Comparison of ENCODE assay signal across 8 cellular contexts in genomic region chr17:48048321-48049140, GRCh38. TPM values are rescaled to one million over a fixed set of nuclear protein-coding genes. Genes with fewer than 3 reads are reported as not detected.
DNase-seq lines count a peak whose midpoint lies in the region; ATAC-seq and TF ChIP-seq lines count a peak whose summit lies in the region.

Gene NFE2L1 (plus strand): TSS chr17:48048359. CDS start chr17:48051119, 2,760 bp downstream.

- no peaks in the 10 kb centered on the region for H3K9me3 ChIP-seq in naive thymus-derived CD4-positive, alpha-beta T cell (ENCODE audit: control insufficient read depth in 2 of 3, low read length in 3 of 3)
- no peaks in the 10 kb centered on the region for H3K9me3 ChIP-seq in upper lobe of left lung

- CTCF ChIA-PET in activated CD4-positive, alpha-beta memory T cell treated with anti-CD3 and anti-CD28 coated beads, Interleukin-2, amount 10 ng/mL, durations not matched to agents 7 days and 5 days (lab: Charles Lee), result interaction anchor here (0.7 to 5.8 kb wide), 15 partner anchors 12 to 303 kb away, joined by 3 to 62 read pairs (median 6); partner anchors contain the start of genes CDK5RAP3 and COPZ2
- CTCF ChIA-PET in naive thymus-derived CD4-positive, alpha-beta T cell (lab: Charles Lee), result interaction anchor here (0.8 to 3.9 kb wide), 5 partner anchors 18 to 80 kb away, joined by 3 to 28 read pairs (median 6); no protein-coding TSS in a partner anchor

- H3K4me1 Mint-ChIP-seq in activated CD4-positive, alpha-beta memory T cell treated with anti-CD3 and anti-CD28 coated beads, Interleukin-2, amount 10 ng/mL, durations not matched to agents 7 days and 5 days, result peaks cover 67% of the 10 kb centered on the region
- peaks cover 38 to 75% (median 63%) of the 10 kb centered on the region in 7 donors for H3K4me1 Mint-ChIP-seq in naive thymus-derived CD4-positive, alpha-beta T cell

- H3K4me1 ChIP-seq in naive thymus-derived CD4-positive, alpha-beta T cell (ENCODE audit: control insufficient read depth in 2 of 2, insufficient read depth in 2 of 2, low read length in 2 of 2), result peaks cover 18 to 19% of the 10 kb centered on the region in 2 donors
- peaks cover 47 to 61% (median 52%) of the 10 kb centered on the region in 4 donors for H3K4me1 ChIP-seq in upper lobe of left lung

- peaks cover 0 to 38% (median 0%) of the 10 kb centered on the region in 3 experiments for H3K36me3 ChIP-seq in naive thymus-derived CD4-positive, alpha-beta T cell (ENCODE audit: control insufficient read depth in 2 of 3, insufficient read depth in 3 of 3, low read length in 3 of 3)
- peaks cover 0 to 19% (median 9%) of the 10 kb centered on the region in 4 donors for H3K36me3 ChIP-seq in upper lobe of left lung

- intact Hi-C loops in naive thymus-derived CD4-positive, alpha-beta T cell (cut with micrococcal nuclease), result loop anchor here (1.0 to 10.0 kb wide), 14 partner anchors 11 to 1144 kb away; partner anchors contain the start of genes CBX1 (in 2 of the 2), COPZ2 (in 2 of the 2), SNX11 (in 2 of the 2) and SP2 (in 2 of the 2)

- ATAC-seq in GM18520 (IDR thresholded peaks at IDR 0.05; ENCODE audit: unreplicated experiment), result peak; percentile 25
- peak; percentile 33 for ATAC-seq in HG02981 (IDR thresholded peaks at IDR 0.05; ENCODE audit: unreplicated experiment)
- ATAC-seq in naive thymus-derived CD4-positive, alpha-beta T cell, result peak; percentile 7
- peak; percentile 88 to 91 for ATAC-seq in upper lobe of left lung (ENCODE audit: low FRiP score in 2 of 2)

- H3K9me3 Mint-ChIP-seq in activated CD4-positive, alpha-beta memory T cell treated with anti-CD3 and anti-CD28 coated beads, Interleukin-2, amount 10 ng/mL, durations not matched to agents 7 days and 5 days, result no peaks in the 10 kb centered on the region
- peaks cover 0 to 2% (median 0%) of the 10 kb centered on the region in 11 donors for H3K9me3 Mint-ChIP-seq in naive thymus-derived CD4-positive, alpha-beta T cell

- H3K36me3 Mint-ChIP-seq in activated CD4-positive, alpha-beta memory T cell treated with anti-CD3 and anti-CD28 coated beads, Interleukin-2, amount 10 ng/mL, durations not matched to agents 7 days and 5 days (ENCODE audit: low read depth), result peaks cover 43% of the 10 kb centered on the region
- H3K36me3 Mint-ChIP-seq in naive thymus-derived CD4-positive, alpha-beta T cell, result peaks cover 0 to 15% (median 4%) of the 10 kb centered on the region in 5 donors

- H3K27ac ChIP-seq in C4-2B, result peak within 1 kb of the TSS; percentile 93
- peak within 1 kb of the TSS; percentile 87 for H3K27ac ChIP-seq in naive thymus-derived CD4-positive, alpha-beta T cell (ENCODE audit: low read depth, low read length)
- H3K27ac ChIP-seq in upper lobe of left lung, result peak within 1 kb of the TSS; percentile 94 to 98 (median 96)

- H3K27ac Mint-ChIP-seq in activated CD4-positive, alpha-beta memory T cell treated with anti-CD3 and anti-CD28 coated beads, Interleukin-2, amount 10 ng/mL, durations not matched to agents 7 days and 5 days, result peak within 1 kb of the TSS; percentile 97
- H3K27ac Mint-ChIP-seq in naive thymus-derived CD4-positive, alpha-beta T cell, result peak within 1 kb of the TSS; percentile 92 to 99 (median 98)

- TF ChIP-seq EP300 in upper lobe of left lung (IDR thresholded peaks at IDR 0.05), result no peak

- 0% methylated on average over 25 to 36 of the region's 59 CpGs for WGBS in upper lobe of left lung, 2 donors

- DNase-seq in NCI-H2227 (lab: John Stamatoyannopoulos, UW; ENCODE audit: unreplicated experiment), result peak; percentile 87
- DNase-seq in activated CD4-positive, alpha-beta memory T cell treated with anti-CD3 and anti-CD28 coated beads, Interleukin-2, amount 10 ng/mL, durations not matched to agents 7 days and 5 days, result peak; percentile 47
- peak; percentile 94 for DNase-seq in fibroblast of pulmonary artery (ENCODE audit: low read depth)
- peak in 6 of 9 donors; percentile 22 to 44 (median 30) for DNase-seq in naive thymus-derived CD4-positive, alpha-beta T cell
- peak; percentile 96 for DNase-seq in upper lobe of left lung

- TF ChIP-seq POLR2A in upper lobe of left lung (IDR thresholded peaks at IDR 0.05), result peak; percentile 18 to 81 (median 54)

- peak within 1 kb of the TSS; percentile 99 for H3K4me3 Mint-ChIP-seq in activated CD4-positive, alpha-beta memory T cell treated with anti-CD3 and anti-CD28 coated beads, Interleukin-2, amount 10 ng/mL, durations not matched to agents 7 days and 5 days
- H3K4me3 Mint-ChIP-seq in naive thymus-derived CD4-positive, alpha-beta T cell, result peak within 1 kb of the TSS; percentile 79 to 100 (median 94)

- no peaks in the 10 kb centered on the region for H3K27me3 ChIP-seq in naive thymus-derived CD4-positive, alpha-beta T cell (ENCODE audit: control insufficient read depth in 2 of 2, insufficient read depth in 2 of 2, low read length in 2 of 2)
- H3K27me3 ChIP-seq in upper lobe of left lung, result no peaks in the 10 kb centered on the region

- TF ChIP-seq CTCF in C4-2B (conservative IDR thresholded peaks at IDR 0.05) (no peak), fibroblast of pulmonary artery (IDR thresholded peaks at IDR 0.05; ENCODE audit: low read length, missing control alignments) (no peak), upper lobe of left lung (IDR thresholded peaks at IDR 0.05) (no peak)

- H3K27me3 Mint-ChIP-seq in activated CD4-positive, alpha-beta memory T cell treated with anti-CD3 and anti-CD28 coated beads, Interleukin-2, amount 10 ng/mL, durations not matched to agents 7 days and 5 days, result no peaks in the 10 kb centered on the region
- H3K27me3 Mint-ChIP-seq in naive thymus-derived CD4-positive, alpha-beta T cell, result no peaks in the 10 kb centered on the region

- POLR2A ChIA-PET in activated CD4-positive, alpha-beta memory T cell treated with anti-CD3 and anti-CD28 coated beads, Interleukin-2, amount 10 ng/mL, durations not matched to agents 7 days and 5 days (lab: Charles Lee), result interaction anchor here (0.8 to 6.7 kb wide), 27 partner anchors 7 to 570 kb away, joined by 3 to 57 read pairs (median 6); partner anchors contain the start of genes CBX1, CDK5RAP3, COPZ2 and KPNB1
- POLR2A ChIA-PET in naive thymus-derived CD4-positive, alpha-beta T cell (lab: Charles Lee), result interaction anchor here (0.6 to 4.7 kb wide), 10 partner anchors 10 to 380 kb away, joined by 3 to 26 read pairs (median 6); partner anchors contain the start of genes CBX1, CDK5RAP3, COPZ2 and SNX11

- peak within 1 kb of the TSS; percentile 91 for H3K4me3 ChIP-seq in fibroblast of pulmonary artery (replicated peaks; ENCODE audit: low read depth, low read length)
- H3K4me3 ChIP-seq in naive thymus-derived CD4-positive, alpha-beta T cell (ENCODE audit: low read length), result peak within 1 kb of the TSS; percentile 78
- peak within 1 kb of the TSS; percentile 69 to 94 (median 85) for H3K4me3 ChIP-seq in upper lobe of left lung

RNA-seq across cellular contexts. Expression of gene NFE2L1, which starts in this region (rescaled TPM):
- 10 to 100 TPM; 69.4 to 70.2 TPM for total RNA-seq in activated CD4-positive, alpha-beta memory T cell treated with anti-CD3 and anti-CD28 coated beads, Interleukin-2, amount 10 ng/mL, durations not matched to agents 7 days and 5 days
- 10 to 100 TPM; 34.7 to 65.2 (median 49.2) TPM for total RNA-seq in naive thymus-derived CD4-positive, alpha-beta T cell
- polyA plus RNA-seq in naive thymus-derived CD4-positive, alpha-beta T cell, result 10 to 100 TPM in 1 of 2 donors, 1 to 10 TPM in 1; 8.7 to 15.8 TPM
- 100 to 1,000 TPM; 105 to 203 (median 148) TPM for total RNA-seq in upper lobe of left lung

Comparison
In these comparisons a context has a peak if more than half of its experiments do, and no peak if none do; other contexts are left out.
1. Peak in every context shown above with its lines: DNase-seq, ATAC-seq, H3K4me3 ChIP-seq and H3K27ac ChIP-seq.
2. ATAC-seq: peak in every context shown above with its lines; median percentile 90 in upper lobe of left lung; 33 in HG02981; 25 in GM18520; 7 in naive thymus-derived CD4-positive, alpha-beta T cell.
3. DNase-seq: peak in every context shown above with its lines; median percentile 96 in upper lobe of left lung; 94 in fibroblast of pulmonary artery; 87 in NCI-H2227; 47 in activated CD4-positive, alpha-beta memory T cell treated with anti-CD3 and anti-CD28 coated beads, Interleukin-2, amount 10 ng/mL, durations not matched to agents 7 days and 5 days; 30 in naive thymus-derived CD4-positive, alpha-beta T cell.